ENCODE assay signal across 10 cellular contexts in the genomic region with DNA sequence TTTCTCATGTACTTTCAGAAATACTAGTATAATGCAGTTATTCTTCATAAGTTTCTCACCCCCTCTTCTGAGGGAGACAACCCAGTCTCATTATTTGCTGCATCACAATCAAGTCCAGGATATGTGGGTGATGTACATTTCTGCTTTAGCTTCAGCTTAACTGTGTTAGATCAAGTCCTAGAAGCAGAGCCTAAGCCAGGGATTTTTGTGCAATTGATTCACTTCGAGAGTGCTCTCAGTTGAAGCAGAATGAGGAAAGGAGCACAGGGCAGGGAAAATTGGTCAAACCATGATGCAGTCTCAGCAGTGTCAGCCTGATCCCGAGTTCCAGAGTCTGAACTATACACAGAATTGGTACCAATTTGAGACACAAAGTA. TPM values are rescaled to one million over a fixed set of nuclear protein-coding genes. Genes with fewer than 3 reads are reported as not detected.
DNase-seq lines count a peak whose midpoint lies in the region; ATAC-seq and TF ChIP-seq lines count a peak whose summit lies in the region.
"Had no signal": no experiment of that assay in that cellular context is flagged by ENCODE, and none has a peak within 500 bp of the region (broad histone marks: within the 10 kb centered on the region; RNA-seq: fewer than 3 reads in every experiment).

No MANE protein-coding gene starts in this region.

- 34 to 39% methylated on average over 2 of the region's 2 CpGs for WGBS in body of pancreas, 2 donors

- H3K79me2 ChIP-seq in osteoblast (ENCODE audit: insufficient read depth, low read length), result peaks cover 5% of the 10 kb centered on the region

- H3K27ac ChIP-seq in body of pancreas (no peak overlapping the region), osteoblast (ENCODE audit: low read depth, low read length) (peak overlapping the region; percentile 19)
- H3K27ac ChIP-seq: foreskin keratinocyte had no signal

- no peak overlapping the region for H3K4me2 ChIP-seq in osteoblast (ENCODE audit: insufficient read depth, low read length)

- no peaks in the 10 kb centered on the region for H3K27me3 ChIP-seq in body of pancreas
- no peaks in the 10 kb centered on the region for H3K27me3 ChIP-seq in osteoblast (ENCODE audit: insufficient read depth, low read length)
- H3K27me3 ChIP-seq: BE2C, foreskin keratinocyte had no signal

- no peak overlapping the region for H2AFZ ChIP-seq in osteoblast (ENCODE audit: low read length)

- intact Hi-C loops in body of pancreas (cut with DNase I), result no loop called here

- H3K4me1 ChIP-seq in body of pancreas (no peaks in the 10 kb centered on the region), osteoblast (ENCODE audit: insufficient read depth, low read length) (peaks cover 4% of the 10 kb centered on the region)
- H3K4me1 ChIP-seq: foreskin keratinocyte had no signal

- no peaks in the 10 kb centered on the region for H3K9me3 ChIP-seq in body of pancreas
- no peaks in the 10 kb centered on the region for H3K9me3 ChIP-seq in osteoblast (ENCODE audit: low read depth, low read length)
- H3K9me3 ChIP-seq: BE2C had no signal

- DNase-seq in SIG-M5 treated with dmso at 0.1 percent for 504 hours (lab: John Stamatoyannopoulos, UW; ENCODE audit: unreplicated experiment), result peak; percentile 28
- no peak for DNase-seq in SIG-M5 (lab: John Stamatoyannopoulos, UW)
- peak; percentile 56 for DNase-seq in NAMALWA (ENCODE audit: low spot score)
- DNase-seq in body of pancreas, result no peak
- peak; percentile 64 for DNase-seq in osteoblast (ENCODE audit: insufficient read length, low spot score, missing footprints)
- DNase-seq in islet precursor cell, result no peak
- no peak for DNase-seq in activated gamma-delta T cell (lab: John Stamatoyannopoulos, UW)
- DNase-seq: BE2C, foreskin keratinocyte had no signal

- peaks cover 0 to 10% of the 10 kb centered on the region in 2 donors for H3K36me3 ChIP-seq in body of pancreas (replicated peaks in 1 of 2; ENCODE audit: insufficient read depth in 1 of 2, low read depth in 2 of 2)
- H3K36me3 ChIP-seq in osteoblast (ENCODE audit: insufficient read depth, low read length), result peaks cover 39% of the 10 kb centered on the region

- no peak for TF ChIP-seq POLR2A in body of pancreas (IDR thresholded peaks at IDR 0.05)

- TF ChIP-seq CTCF in body of pancreas (IDR thresholded peaks at IDR 0.05) (no peak), osteoblast (IDR thresholded peaks at IDR 0.05; ENCODE audit: extremely low read depth, low read depth, low read length) (no peak)

- no peak overlapping the region for H3K4me3 ChIP-seq in body of pancreas
- no peak overlapping the region for H3K4me3 ChIP-seq in osteoblast (ENCODE audit: insufficient read depth, low read length)

- peaks cover 25% of the 10 kb centered on the region for H4K20me1 ChIP-seq in osteoblast (ENCODE audit: insufficient read depth, low read length)

- ATAC-seq in body of pancreas, result peak; percentile 13
- no peak for ATAC-seq in GM21576 (IDR thresholded peaks at IDR 0.05; ENCODE audit: unreplicated experiment)
- ATAC-seq: foreskin keratinocyte had no signal

RNA-seq across cellular contexts. Expression of a gene that starts 15.1 kb away (rescaled TPM):
- total RNA-seq in body of pancreas (100 to 1,000 TPM; 132 to 223 TPM), osteoblast (503 and 514 TPM in 2 replicates)

RNA-seq across cellular contexts. Expression of a gene that starts 15.6 kb away (rescaled TPM):
- total RNA-seq in body of pancreas (1 to 10 TPM; 3.9 to 4.3 TPM), osteoblast (6.2 and 8.0 TPM in 2 replicates)

RNA-seq across cellular contexts. Expression of a gene that starts 43.7 kb away (rescaled TPM):
- total RNA-seq in body of pancreas (1 to 10 TPM; 6.0 to 6.6 TPM), osteoblast (6.2 TPM in 2 replicates)

Comparison
In these comparisons a context has a peak if more than half of its experiments do, and no peak if none do; other contexts are left out.
1. DNase-seq: peak in SIG-M5 treated with dmso at 0.1 percent for 504 hours (single experiment), NAMALWA (single experiment) and osteoblast (single experiment); none in SIG-M5 (single experiment), body of pancreas (0 of 4), islet precursor cell (single experiment) and activated gamma-delta T cell (single experiment).